Comparison of ENCODE assay signal across 8 cellular contexts in the genomic region with DNA sequence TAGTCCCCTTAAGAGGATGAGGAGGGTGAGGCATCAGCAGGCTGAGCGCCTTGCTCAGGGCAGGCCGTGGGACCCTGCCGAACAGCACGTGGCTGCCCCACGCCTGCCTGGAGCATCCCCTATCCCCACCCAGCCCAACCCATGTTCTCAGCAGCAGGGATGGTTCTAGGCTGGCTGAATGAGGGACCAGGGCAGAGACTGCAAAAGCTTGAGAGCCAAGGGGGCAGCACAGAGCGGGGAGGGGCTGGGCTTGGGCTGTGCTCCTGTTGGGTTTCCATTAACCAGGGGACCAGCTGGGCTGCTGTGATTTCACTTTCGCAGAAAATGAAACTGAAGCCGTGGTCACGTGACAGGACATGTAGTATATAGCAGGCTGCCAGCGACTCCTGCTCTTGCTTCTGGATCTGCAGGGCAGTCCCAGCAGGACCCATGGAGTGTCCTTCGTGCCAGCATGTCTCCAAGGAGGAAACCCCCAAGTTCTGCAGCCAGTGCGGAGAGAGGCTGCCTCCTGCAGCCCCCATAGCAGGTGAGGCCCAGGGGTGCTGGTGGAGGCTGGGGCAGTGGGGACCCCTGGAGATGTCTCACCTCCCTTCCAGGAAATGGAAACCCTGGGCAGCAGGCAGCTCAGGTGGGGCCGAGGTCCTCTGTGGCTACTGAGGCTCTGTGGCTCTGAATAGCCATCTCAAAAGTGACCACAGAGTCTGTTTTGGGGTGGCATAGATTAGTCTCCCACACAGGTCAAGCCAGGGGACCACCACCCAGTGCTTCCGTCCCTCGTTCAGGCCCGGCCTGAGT.
A peak's percentile ranks its signal among the peaks of the same experiment; 100 is the strongest.
DNase-seq lines count a peak whose midpoint lies in the region; ATAC-seq lines count a peak whose summit lies in the region.

No MANE protein-coding gene starts in this region.

- peak overlapping the region; percentile 57 to 72 for H3K27ac ChIP-seq in mucosa of rectum (ENCODE audit: low read depth in 2 of 2, low read length in 2 of 2)

- peaks cover 4 to 15% of the 10 kb centered on the region in 2 donors for H3K36me3 ChIP-seq in mucosa of rectum (ENCODE audit: control insufficient read depth in 2 of 2, insufficient read depth in 2 of 2, low read length in 2 of 2)

- H3K4me1 ChIP-seq in mucosa of rectum (ENCODE audit: control insufficient read depth in 2 of 2, insufficient read depth in 2 of 2, low read length in 2 of 2): peaks cover 41 to 42% of the 10 kb centered on the region in 2 donors

- no peaks in the 10 kb centered on the region for H3K9me3 ChIP-seq in mucosa of rectum (ENCODE audit: control insufficient read depth in 2 of 2, low read length in 2 of 2)

- DNase-seq in EL (peak; percentile 93), NCI-H1436 (lab: John Stamatoyannopoulos, UW) (peak; percentile 79), inferior parietal cortex (ENCODE audit: extremely low spot score) (no peak)
- DNase-seq in activated CD4-positive, alpha-beta T cell treated with anti-CD3 and anti-CD28 coated beads for 4 hours: peak; percentile 86 to 87
- DNase-seq in effector CD4-positive, alpha-beta T cell: peak; percentile 85
- peak; percentile 76 for DNase-seq in stimulated activated CD8-positive, alpha-beta memory T cell treated with anti-CD3 and anti-CD28 coated beads, Interleukin-7, amount 100 ng/mL, for 24 hours (ENCODE audit: low read depth)

- no peaks in the 10 kb centered on the region for H3K27me3 ChIP-seq in mucosa of rectum (ENCODE audit: control insufficient read depth in 2 of 2, insufficient read depth in 2 of 2, low read length in 2 of 2)

- peak overlapping the region; percentile 64 to 82 for H3K4me3 ChIP-seq in mucosa of rectum (ENCODE audit: low read length in 2 of 2)

- peak overlapping the region; percentile 63 to 64 for H3K9ac ChIP-seq in mucosa of rectum (ENCODE audit: low read depth in 1 of 2, low read length in 2 of 2)

- peak; percentile 38 for ATAC-seq in GM21737 (IDR thresholded peaks at IDR 0.05; ENCODE audit: unreplicated experiment)
